Comparison of ENCODE assay signal across 1 cellular context in the genomic region with DNA sequence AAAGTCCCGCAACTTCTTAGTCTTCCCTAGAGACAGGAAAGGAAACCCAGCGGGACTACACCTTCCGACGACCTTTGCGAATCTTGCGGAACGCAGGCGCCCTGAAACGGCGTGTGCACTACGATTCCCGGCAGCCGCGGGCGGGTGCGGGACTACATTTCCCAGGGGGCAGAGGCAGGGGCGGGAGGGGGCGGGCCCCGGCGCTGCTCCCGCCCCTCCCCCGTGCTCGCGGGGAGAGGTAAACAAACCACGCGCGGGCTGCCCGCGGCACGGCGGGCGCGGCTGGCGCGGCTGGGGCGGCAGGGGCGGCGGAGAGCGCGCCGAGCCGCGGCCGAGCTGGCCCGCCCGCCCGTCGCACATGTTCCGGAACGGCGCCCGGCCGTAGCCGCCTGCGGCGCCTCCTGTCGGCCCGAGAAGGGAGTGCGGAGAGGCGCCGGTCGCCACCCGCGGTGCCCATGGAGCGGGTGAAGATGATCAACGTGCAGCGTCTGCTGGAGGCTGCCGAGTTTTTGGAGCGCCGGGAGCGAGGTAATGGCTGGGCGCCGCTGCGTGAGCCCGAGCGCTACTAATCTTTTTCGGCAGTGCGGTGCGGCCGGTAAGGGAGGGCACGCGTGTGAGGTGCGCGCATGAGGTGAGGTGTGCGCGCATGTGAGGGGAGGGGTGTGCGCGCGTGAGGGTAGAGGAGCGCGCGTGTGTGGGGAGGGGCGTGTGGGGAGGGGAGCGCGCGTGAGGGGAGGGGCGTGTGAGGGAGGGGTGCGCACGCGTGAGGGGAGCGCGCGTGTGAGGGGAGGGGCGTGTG.
A peak's percentile ranks its signal among the peaks of the same experiment; 100 is the strongest.
TF ChIP-seq lines count a peak whose summit lies in the region.

No MANE protein-coding gene starts in this region.

TF ChIP-seq in HepG2, 621 proteins besides CTCF, POLR2A, EP300 and RAD21 (continued from another document and continues in another):
- TF ChIP-seq PRDM4 (CRISPR knock-in tag; IDR thresholded peaks at IDR 0.05; ENCODE audit: borderline replicate concordance) (no peak), ZBTB40 (IDR thresholded peaks at IDR 0.05) (no peak), ZBTB40 (CRISPR knock-in tag; IDR thresholded peaks at IDR 0.05) (peak; percentile 49; the same call in 1 of the 2 replicates), SKI (IDR thresholded peaks at IDR 0.05; ENCODE audit: partially characterized antibody) (no peak), SIN3A (IDR thresholded peaks at IDR 0.05; ENCODE audit: borderline replicate concordance, low read depth, low read length) (peak; percentile 47; the same call in 1 of the 2 replicates), KAT8 (CRISPR knock-in tag; IDR thresholded peaks at IDR 0.05) (no peak), JUN (CRISPR knock-in tag; IDR thresholded peaks at IDR 0.05) (no peak), MTA1 (CRISPR knock-in tag; IDR thresholded peaks at IDR 0.05; ENCODE audit: borderline replicate concordance) (no peak), NR2F6 (IDR thresholded peaks at IDR 0.05) (no peak), NR2F6 (CRISPR knock-in tag; IDR thresholded peaks at IDR 0.05) (no peak), ZNF558 (CRISPR knock-in tag; IDR thresholded peaks at IDR 0.05; ENCODE audit: borderline replicate concordance) (no peak), ISL2 (CRISPR knock-in tag; IDR thresholded peaks at IDR 0.05) (peak; percentile 18; the same call in 1 of the 2 replicates), SMARCE1 (IDR thresholded peaks at IDR 0.05; ENCODE audit: borderline replicate concordance) (no peak), PTBP1 (IDR thresholded peaks at IDR 0.05; ENCODE audit: low read depth, low read length, poor library complexity, severe bottlenecking) (no peak), CHCHD3 (CRISPR knock-in tag; IDR thresholded peaks at IDR 0.05) (no peak), KLF15 (CRISPR knock-in tag; IDR thresholded peaks at IDR 0.05; ENCODE audit: borderline replicate concordance) (no peak), SATB2 (CRISPR knock-in tag; IDR thresholded peaks at IDR 0.05) (no peak), ZFP91 (CRISPR knock-in tag; IDR thresholded peaks at IDR 0.05; ENCODE audit: borderline replicate concordance) (no peak), TEF (CRISPR knock-in tag; IDR thresholded peaks at IDR 0.05) (no peak), MAFF (IDR thresholded peaks at IDR 0.05; ENCODE audit: low read depth, low read length) (no peak), U2AF2 (IDR thresholded peaks at IDR 0.05; ENCODE audit: low read depth, low read length) (no peak), RBFOX2 (IDR thresholded peaks at IDR 0.05; ENCODE audit: low read depth, low read length) (peak; percentile 59; the same call in 1 of the 2 replicates), ZNF354B (CRISPR knock-in tag; IDR thresholded peaks at IDR 0.05) (no peak), CEBPB (IDR thresholded peaks at IDR 0.05; ENCODE audit: borderline replicate concordance, low read depth, low read length) (no peak), BORCS8-MEF2B (CRISPR knock-in tag; IDR thresholded peaks at IDR 0.05) (no peak), ZNF577 (CRISPR knock-in tag; IDR thresholded peaks at IDR 0.05; ENCODE audit: borderline replicate concordance, low read depth) (no peak), SALL2 (CRISPR knock-in tag; IDR thresholded peaks at IDR 0.05) (no peak; the same call in 1 of the 2 replicates), MYNN (CRISPR knock-in tag; IDR thresholded peaks at IDR 0.05; ENCODE audit: low read depth) (no peak), SUZ12 (IDR thresholded peaks at IDR 0.05; ENCODE audit: low read depth, low read length) (peak; percentile 78), GMEB2 (CRISPR knock-in tag; IDR thresholded peaks at IDR 0.05; ENCODE audit: low read depth) (peak; percentile 66; the same call in 1 of the 2 replicates), ATF2 (CRISPR knock-in tag; IDR thresholded peaks at IDR 0.05) (no peak), ZNF256 (CRISPR knock-in tag; conservative IDR thresholded peaks at IDR 0.05) (no peak), STAG1 (CRISPR knock-in tag; IDR thresholded peaks at IDR 0.05) (peak; percentile 28)
- TF ChIP-seq, protein P1, sequence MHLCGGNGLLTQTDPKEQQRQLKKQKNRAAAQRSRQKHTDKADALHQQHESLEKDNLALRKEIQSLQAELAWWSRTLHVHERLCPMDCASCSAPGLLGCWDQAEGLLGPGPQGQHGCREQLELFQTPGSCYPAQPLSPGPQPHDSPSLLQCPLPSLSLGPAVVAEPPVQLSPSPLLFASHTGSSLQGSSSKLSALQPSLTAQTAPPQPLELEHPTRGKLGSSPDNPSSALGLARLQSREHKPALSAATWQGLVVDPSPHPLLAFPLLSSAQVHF (CRISPR knock-in tag; IDR thresholded peaks at IDR 0.05), result no peak
- TF ChIP-seq, protein P2, sequence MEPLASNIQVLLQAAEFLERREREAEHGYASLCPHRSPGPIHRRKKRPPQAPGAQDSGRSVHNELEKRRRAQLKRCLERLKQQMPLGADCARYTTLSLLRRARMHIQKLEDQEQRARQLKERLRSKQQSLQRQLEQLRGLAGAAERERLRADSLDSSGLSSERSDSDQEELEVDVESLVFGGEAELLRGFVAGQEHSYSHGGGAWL (CRISPR knock-in tag; IDR thresholded peaks at IDR 0.05), result no peak
- TF ChIP-seq, protein P3, sequence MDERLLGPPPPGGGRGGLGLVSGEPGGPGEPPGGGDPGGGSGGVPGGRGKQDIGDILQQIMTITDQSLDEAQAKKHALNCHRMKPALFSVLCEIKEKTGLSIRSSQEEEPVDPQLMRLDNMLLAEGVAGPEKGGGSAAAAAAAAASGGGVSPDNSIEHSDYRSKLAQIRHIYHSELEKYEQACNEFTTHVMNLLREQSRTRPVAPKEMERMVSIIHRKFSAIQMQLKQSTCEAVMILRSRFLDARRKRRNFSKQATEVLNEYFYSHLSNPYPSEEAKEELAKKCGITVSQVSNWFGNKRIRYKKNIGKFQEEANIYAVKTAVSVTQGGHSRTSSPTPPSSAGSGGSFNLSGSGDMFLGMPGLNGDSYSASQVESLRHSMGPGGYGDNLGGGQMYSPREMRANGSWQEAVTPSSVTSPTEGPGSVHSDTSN (CRISPR knock-in tag; IDR thresholded peaks at IDR 0.05), result no peak
